Comparison of ENCODE assay signal across 1 cellular context in the genomic region with DNA sequence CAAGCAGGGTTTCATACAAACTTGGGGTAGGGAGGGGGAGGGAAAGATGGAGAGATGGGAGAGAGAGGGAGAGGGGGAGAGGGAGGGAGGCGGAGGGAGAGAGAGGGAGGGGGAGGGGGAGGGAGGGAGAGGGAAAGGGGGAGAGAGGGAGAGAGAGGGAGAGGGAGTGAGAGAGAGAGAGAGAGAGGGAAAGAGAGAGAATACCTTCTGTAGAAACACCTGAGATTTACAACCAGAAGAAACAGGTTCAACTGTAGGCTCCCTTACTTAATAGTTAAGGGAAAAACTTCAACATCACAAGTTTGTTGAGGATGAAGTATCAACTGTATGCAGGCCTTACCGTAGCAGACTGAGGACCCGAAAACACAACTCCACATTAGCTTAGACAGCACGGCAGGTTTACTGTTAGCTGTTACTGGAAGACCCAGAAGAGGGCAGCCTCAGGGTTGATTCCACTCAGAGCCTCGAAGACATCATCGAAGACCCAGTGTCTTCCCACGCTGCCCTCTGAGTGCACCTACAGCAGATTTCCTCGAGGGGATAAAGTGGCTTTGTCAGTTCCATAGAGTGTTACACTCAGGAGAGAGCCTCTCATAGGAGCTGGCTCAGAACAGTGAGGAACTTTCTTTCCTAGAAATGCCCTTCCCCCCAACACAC.
TF ChIP-seq lines count a peak whose summit lies in the region.

No MANE protein-coding gene starts in this region.

TF ChIP-seq in IMR-90, 13 proteins besides CTCF, POLR2A, EP300 and RAD21 (continued from another document):
- TF ChIP-seq, protein P1, sequence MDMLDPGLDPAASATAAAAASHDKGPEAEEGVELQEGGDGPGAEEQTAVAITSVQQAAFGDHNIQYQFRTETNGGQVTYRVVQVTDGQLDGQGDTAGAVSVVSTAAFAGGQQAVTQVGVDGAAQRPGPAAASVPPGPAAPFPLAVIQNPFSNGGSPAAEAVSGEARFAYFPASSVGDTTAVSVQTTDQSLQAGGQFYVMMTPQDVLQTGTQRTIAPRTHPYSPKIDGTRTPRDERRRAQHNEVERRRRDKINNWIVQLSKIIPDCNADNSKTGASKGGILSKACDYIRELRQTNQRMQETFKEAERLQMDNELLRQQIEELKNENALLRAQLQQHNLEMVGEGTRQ (IDR thresholded peaks at IDR 0.05; ENCODE audit: low read depth, low read length), result no peak
- TF ChIP-seq CHD1 (IDR thresholded peaks at IDR 0.05; ENCODE audit: low read depth, low read length) (no peak), MXI1 (IDR thresholded peaks at IDR 0.05; ENCODE audit: borderline replicate concordance, low read depth, low read length) (no peak), CEBPB (IDR thresholded peaks at IDR 0.05; ENCODE audit: low read depth, low read length) (no peak)
